ENCODE assay signal across 17 cellular contexts in genomic region chr6:35065441-35065800, GRCh38.
A peak's percentile ranks its signal among the peaks of the same experiment; 100 is the strongest.
DNase-seq lines count a peak whose midpoint lies in the region; ATAC-seq and TF ChIP-seq lines count a peak whose summit lies in the region.
"Had no signal": no experiment of that assay in that cellular context is flagged by ENCODE, and none has a peak within 500 bp of the region (broad histone marks: within the 10 kb centered on the region; RNA-seq: fewer than 3 reads in every experiment).

No MANE protein-coding gene starts in this region.

- no peak overlapping the region for H3K18ac ChIP-seq in H9 (ENCODE audit: insufficient read length, low read depth, low read length)

- H2BK12ac ChIP-seq in H9 (ENCODE audit: insufficient read length, low read depth, low read length) = no peak overlapping the region

- no peak overlapping the region for H4K5ac ChIP-seq in H9 (ENCODE audit: insufficient read length, low read depth, low read length)

- H3K79me2 ChIP-seq in H9 (ENCODE audit: insufficient read depth, low read length) (no peaks in the 10 kb centered on the region), neural progenitor cell (ENCODE audit: low read depth) (no peaks in the 10 kb centered on the region)

- CTCF ChIA-PET in RWPE1 (lab: Yijun Ruan, JAX) = no interaction called here

- no peak overlapping the region for H2AK5ac ChIP-seq in H9 (ENCODE audit: insufficient read length, low read length)

- H4K8ac ChIP-seq in H9 (replicated peaks; ENCODE audit: insufficient read length, low read depth, low read length) = no peak overlapping the region

- no peaks in the 10 kb centered on the region for H3K79me1 ChIP-seq in H9 (ENCODE audit: insufficient read depth, low read depth, low read length, poor library complexity, severe bottlenecking)

- H3K4me1 ChIP-seq in H9 (ENCODE audit: insufficient read depth, low read length) (no peaks in the 10 kb centered on the region; the same call in 1 of the 2 replicates), heart left ventricle (peaks cover 0 to 49% (median 24%) of the 10 kb centered on the region in 12 donors), neural progenitor cell (peaks cover 10% of the 10 kb centered on the region)

- H2BK120ac ChIP-seq in H9 (ENCODE audit: low read depth, low read length, poor library complexity, severe bottlenecking) = no peak overlapping the region

- H3K27ac ChIP-seq in H9 (ENCODE audit: insufficient read length, low read depth, low read length) (no peak overlapping the region), heart left ventricle (peak overlapping the region in 8 of 12 donors; percentile 60 to 84 (median 76)), neural progenitor cell (no peak overlapping the region), RWPE1 (no peak overlapping the region)
- H3K27ac ChIP-seq: C4-2B had no signal

- DNase-seq in H9 = no peak
- no peak for DNase-seq in heart left ventricle
- DNase-seq in neural progenitor cell (ENCODE audit: low spot score) = no peak
- DNase-seq in stimulated activated naive B cell treated with anti-CD40 and anti-IgM and Interleukin-4, amounts not matched to agents 10 μg/mL and 1 μg/mL and 100 μg/mL, for 72 hours = no peak
- no peak for DNase-seq in RWPE1 (ENCODE audit: low spot score)
- no peak for DNase-seq in activated T-cell treated with anti-CD3 and anti-CD28 coated beads, Interleukin-2, amount 50 U/mL, for 4 hours
- DNase-seq: GOT3, Kasumi-1, NCI-H1417, NCI-H1694 treated with DMSO at 0.1 percent for 48 hours, NCI-H2081 treated with DMSO at 0.1 percent for 48 hours, NCI-H446 treated with DMSO at 0.1 percent for 48 hours, NCI-H526 treated with DMSO at 0.1 percent for 48 hours, OCI-M1, SHP77 had no signal

- H3K4me3 Mint-ChIP-seq in H9 (no peak overlapping the region), neural progenitor cell (no peak overlapping the region)
- no peak overlapping the region for H3K4me3 Mint-ChIP-seq in stimulated activated naive B cell treated with anti-CD40 and anti-IgM and Interleukin-4, amounts not matched to agents 10 μg/mL and 1 μg/mL and 100 μg/mL, for 72 hours
- no peak overlapping the region for H3K4me3 Mint-ChIP-seq in activated T-cell treated with anti-CD3 and anti-CD28 coated beads, Interleukin-2, amount 50 U/mL, for 4 hours

- H3K9ac ChIP-seq in H9 (ENCODE audit: extremely low read depth, insufficient read length, low read length) (no peak overlapping the region), neural progenitor cell (no peak overlapping the region)

- no peak overlapping the region for H3K14ac ChIP-seq in H9 (ENCODE audit: insufficient read depth, low read length)

- H3T11ph ChIP-seq in H9 (ENCODE audit: low read length) = no peak overlapping the region

- H3K9me3 Mint-ChIP-seq in H9 (no peaks in the 10 kb centered on the region; a peak in 1 of 5 replicates), neural progenitor cell (no peaks in the 10 kb centered on the region)
- no peaks in the 10 kb centered on the region for H3K9me3 Mint-ChIP-seq in stimulated activated naive B cell treated with anti-CD40 and anti-IgM and Interleukin-4, amounts not matched to agents 10 μg/mL and 1 μg/mL and 100 μg/mL, for 72 hours
- H3K9me3 Mint-ChIP-seq in activated T-cell treated with anti-CD3 and anti-CD28 coated beads, Interleukin-2, amount 50 U/mL, for 4 hours = no peaks in the 10 kb centered on the region

- no peak overlapping the region for H3K4ac ChIP-seq in H9 (ENCODE audit: low read depth, low read length)

- H3K4me1 Mint-ChIP-seq in H9 (peaks cover 17 to 43% of the 10 kb centered on the region in 2 experiments), neural progenitor cell (peaks cover 21% of the 10 kb centered on the region)
- H3K4me1 Mint-ChIP-seq in stimulated activated naive B cell treated with anti-CD40 and anti-IgM and Interleukin-4, amounts not matched to agents 10 μg/mL and 1 μg/mL and 100 μg/mL, for 72 hours = no peaks in the 10 kb centered on the region
- H3K4me1 Mint-ChIP-seq in activated T-cell treated with anti-CD3 and anti-CD28 coated beads, Interleukin-2, amount 50 U/mL, for 4 hours (ENCODE audit: low read depth) = no peaks in the 10 kb centered on the region

- H3K56ac ChIP-seq in H9 (ENCODE audit: insufficient read length, low read depth, low read length) = no peak overlapping the region

- H3K36me3 Mint-ChIP-seq in H9 (ENCODE audit: insufficient read depth in 1 of 3, low read depth in 3 of 3) (peaks cover 7 to 19% (median 8%) of the 10 kb centered on the region in 3 experiments; a peak in 6 of 7 replicates), neural progenitor cell (peaks cover 2% of the 10 kb centered on the region)
- peaks cover 17 to 44% of the 10 kb centered on the region in 2 donors for H3K36me3 Mint-ChIP-seq in stimulated activated naive B cell treated with anti-CD40 and anti-IgM and Interleukin-4, amounts not matched to agents 10 μg/mL and 1 μg/mL and 100 μg/mL, for 72 hours
- peaks cover 17% of the 10 kb centered on the region for H3K36me3 Mint-ChIP-seq in activated T-cell treated with anti-CD3 and anti-CD28 coated beads, Interleukin-2, amount 50 U/mL, for 4 hours (ENCODE audit: insufficient read depth)

- H2AFZ ChIP-seq in H9 (ENCODE audit: low read length) = no peak overlapping the region
- no peak overlapping the region for H2AFZ ChIP-seq in neural progenitor cell (replicated peaks)

- peak in 1 of 4 donors; percentile 1 for ATAC-seq in heart left ventricle
- no peak for ATAC-seq in stimulated activated naive B cell treated with anti-CD40 and anti-IgM and Interleukin-4, amounts not matched to agents 10 μg/mL and 1 μg/mL and 100 μg/mL, for 72 hours (replicated peaks)
- no peak for ATAC-seq in HG02610 (IDR thresholded peaks at IDR 0.05; ENCODE audit: unreplicated experiment)
- ATAC-seq in activated T-cell treated with anti-CD3 and anti-CD28 coated beads, Interleukin-2, amount 50 U/mL, for 4 hours = no peak

- H3K9me3 ChIP-seq in H9 (ENCODE audit: control insufficient read depth, low read depth, low read length) = no peaks in the 10 kb centered on the region
- no peaks in the 10 kb centered on the region for H3K9me3 ChIP-seq in heart left ventricle
- H3K9me3 ChIP-seq in neural progenitor cell (ENCODE audit: low read depth) = no peaks in the 10 kb centered on the region

- H2BK20ac ChIP-seq in H9 (ENCODE audit: low read depth, low read length, poor library complexity, severe bottlenecking) = no peak overlapping the region

- H3K23ac ChIP-seq in H9 (ENCODE audit: insufficient read length, low read depth, low read length) = no peak overlapping the region

- H3K36me3 ChIP-seq in heart left ventricle = peaks cover 0 to 77% (median 59%) of the 10 kb centered on the region in 9 donors
- H3K36me3 ChIP-seq in neural progenitor cell = no peaks in the 10 kb centered on the region

- no peaks in the 10 kb centered on the region for H3F3A ChIP-seq in neural progenitor cell (ENCODE audit: low read depth)

- no peak overlapping the region for H2BK5ac ChIP-seq in H9 (ENCODE audit: insufficient read length, low read length)

- TF ChIP-seq CTCF in H9 (conservative IDR thresholded peaks at IDR 0.05) (no peak), heart left ventricle (IDR thresholded peaks at IDR 0.05) (no peak), neural progenitor cell (IDR thresholded peaks at IDR 0.05) (no peak), RWPE1 (conservative IDR thresholded peaks at IDR 0.05; ENCODE audit: low read depth) (no peak)

- H3K4me3 ChIP-seq in heart left ventricle = no peak overlapping the region
- no peak overlapping the region for H3K4me3 ChIP-seq in neural progenitor cell

- H4K91ac ChIP-seq in H9 (ENCODE audit: insufficient read length, low read depth, low read length) = no peak overlapping the region

- no peaks in the 10 kb centered on the region for H3K27me3 Mint-ChIP-seq in H9 (ENCODE audit: low read depth)
- no peaks in the 10 kb centered on the region for H3K27me3 Mint-ChIP-seq in neural progenitor cell (ENCODE audit: insufficient read depth, low read depth)
- H3K27me3 Mint-ChIP-seq in stimulated activated naive B cell treated with anti-CD40 and anti-IgM and Interleukin-4, amounts not matched to agents 10 μg/mL and 1 μg/mL and 100 μg/mL, for 72 hours = no peaks in the 10 kb centered on the region
- H3K27me3 Mint-ChIP-seq in activated T-cell treated with anti-CD3 and anti-CD28 coated beads, Interleukin-2, amount 50 U/mL, for 4 hours (ENCODE audit: low read depth) = no peaks in the 10 kb centered on the region

- POLR2A ChIA-PET in RWPE1 (lab: Yijun Ruan, JAX; ENCODE audit: low non-redundant PET) = no interaction called here

- H3K4me2 ChIP-seq in H9 (ENCODE audit: insufficient read depth, insufficient read length, low read length) (no peak overlapping the region), neural progenitor cell (no peak overlapping the region)

- H3K27ac Mint-ChIP-seq in H9 (peak overlapping the region in 2 of 3 experiments; percentile 62 to 79; a peak in 2 of 7 replicates), neural progenitor cell (peak overlapping the region; percentile 66)
- peak overlapping the region; percentile 1 for H3K27ac Mint-ChIP-seq in stimulated activated naive B cell treated with anti-CD40 and anti-IgM and Interleukin-4, amounts not matched to agents 10 μg/mL and 1 μg/mL and 100 μg/mL, for 72 hours

- H2BK15ac ChIP-seq in H9 (ENCODE audit: low read depth, low read length) = no peak overlapping the region

- H4K20me1 ChIP-seq in H9 (ENCODE audit: control insufficient read depth, insufficient read depth, insufficient read length) (no peaks in the 10 kb centered on the region), neural progenitor cell (ENCODE audit: low read depth) (peaks cover 4% of the 10 kb centered on the region)

- intact Hi-C loops in heart left ventricle (cut with DNase I) = loop anchor here in 1 of 10 donors (5.0 kb wide), 1 partner anchor 68 kb away; no protein-coding TSS in a partner anchor

- TF ChIP-seq POLR2A in heart left ventricle (IDR thresholded peaks at IDR 0.05) = no peak

- WGBS in H9 (ENCODE audit: extremely low coverage, insufficient read length, low lambda C conversion rate) = no CpG with 5 or more reads among the region's 9 CpGs
- 68 to 83% (median 72%) methylated on average over 8 to 9 of the region's 9 CpGs for WGBS in heart left ventricle, 4 donors

- no peaks in the 10 kb centered on the region for H3K23me2 ChIP-seq in H9 (ENCODE audit: insufficient read length, low read depth, low read length, poor library complexity, severe bottlenecking)

- H3K27me3 ChIP-seq in H9 (ENCODE audit: insufficient read depth, low read length) (no peaks in the 10 kb centered on the region), heart left ventricle (no peaks in the 10 kb centered on the region), neural progenitor cell (no peaks in the 10 kb centered on the region)

Comparison
In these comparisons a context has a peak if more than half of its experiments do, and no peak if none do; other contexts are left out.
1. H3K27ac ChIP-seq: peak in heart left ventricle (8 of 12); none in H9 (single experiment), neural progenitor cell (single experiment) and RWPE1 (single experiment).
2. H3K27ac Mint-ChIP-seq: peak in every context shown above with its lines; median percentile 70 in H9; 66 in neural progenitor cell; 1 in stimulated activated naive B cell treated with anti-CD40 and anti-IgM and Interleukin-4, amounts not matched to agents 10 μg/mL and 1 μg/mL and 100 μg/mL, for 72 hours.